Comparison of ENCODE assay signal across 8 cellular contexts in the genomic region with DNA sequence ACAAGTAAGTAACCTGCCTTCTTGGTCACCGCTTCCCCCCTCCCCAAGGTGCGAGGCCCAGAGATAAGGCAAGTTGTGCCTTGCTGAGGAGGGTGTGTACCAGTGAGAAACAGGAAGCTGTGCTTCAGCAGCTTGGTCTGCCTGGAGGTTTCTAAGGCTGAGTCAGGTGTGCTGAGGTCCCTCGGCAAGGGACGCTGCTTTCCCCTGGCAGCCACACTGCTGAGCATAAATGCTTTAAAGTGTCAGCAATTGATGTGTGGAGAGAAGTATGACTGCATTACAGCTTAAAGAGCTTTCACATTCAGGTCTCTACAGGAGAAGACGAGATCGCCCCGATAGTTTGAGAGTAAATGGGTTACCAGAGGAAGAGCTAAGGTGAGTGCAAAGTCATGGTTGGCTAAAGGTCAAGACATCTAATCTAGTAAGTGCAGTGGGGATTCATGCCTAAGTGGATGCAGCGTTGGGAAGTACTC.
DNase-seq lines count a peak whose midpoint lies in the region; ATAC-seq and TF ChIP-seq lines count a peak whose summit lies in the region.

No MANE protein-coding gene starts in this region.

- DNase-seq in COLO668 (lab: John Stamatoyannopoulos, UW; ENCODE audit: unreplicated experiment) (peak; percentile 51), RWPE1 (ENCODE audit: low spot score) (peak; percentile 62), activated gamma-delta T cell treated with Interleukin-2 at 50 U/mL for 16 hours (peak; percentile 74), iPS-NIHi11 (ENCODE audit: low spot score) (peak; percentile 55), adrenal gland (no peak)
- DNase-seq in stimulated activated CD4-positive, alpha-beta T cell treated with anti-CD3 and anti-CD28 coated beads, Interleukin-4, amount 100 ng/mL, for 1 hour, result peak; percentile 69

- H3K4me3 ChIP-seq in adrenal gland, result no peak overlapping the region

- no peak for TF ChIP-seq POLR2A in adrenal gland (IDR thresholded peaks at IDR 0.05)

- H3K9me3 ChIP-seq in adrenal gland (replicated peaks in 1 of 3), result no peaks in the 10 kb centered on the region

- POLR2A ChIA-PET in RWPE1 (lab: Yijun Ruan, JAX; ENCODE audit: low non-redundant PET), result no interaction called here

- H3K27ac ChIP-seq in RWPE1 (peak overlapping the region; percentile 85), adrenal gland (peak overlapping the region in 2 of 5 donors; percentile 22 to 26)

- CTCF ChIA-PET in RWPE1 (lab: Yijun Ruan, JAX), result interaction anchor here (2.1 kb wide), 1 partner anchor 15 kb away, joined by 8 read pairs; no protein-coding TSS in a partner anchor

- TF ChIP-seq CTCF in RWPE1 (conservative IDR thresholded peaks at IDR 0.05; ENCODE audit: low read depth) (no peak), adrenal gland (IDR thresholded peaks at IDR 0.05) (no peak)

- intact Hi-C loops in adrenal gland (cut with DNase I), result no loop called here

- ATAC-seq in GM19463 (IDR thresholded peaks at IDR 0.05; ENCODE audit: unreplicated experiment) (peak; percentile 100), HG03520 (IDR thresholded peaks at IDR 0.05; ENCODE audit: unreplicated experiment) (peak; percentile 99)

- peaks cover 24 to 54% of the 10 kb centered on the region in 2 donors for H3K4me1 ChIP-seq in adrenal gland (replicated peaks in 1 of 2)

- WGBS in adrenal gland, 4 donors, result 61 to 72% (median 66%) methylated on average over 8 of the region's 8 CpGs

- H3K36me3 ChIP-seq in adrenal gland (replicated peaks in 1 of 2), result no peaks in the 10 kb centered on the region

- no peaks in the 10 kb centered on the region for H3K27me3 ChIP-seq in adrenal gland

Comparison
In these comparisons a context has a peak if more than half of its experiments do, and no peak if none do; other contexts are left out.
1. DNase-seq: peak in COLO668 (single experiment), RWPE1 (single experiment), activated gamma-delta T cell treated with Interleukin-2 at 50 U/mL for 16 hours (single experiment), iPS-NIHi11 (single experiment) and stimulated activated CD4-positive, alpha-beta T cell treated with anti-CD3 and anti-CD28 coated beads, Interleukin-4, amount 100 ng/mL, for 1 hour (single experiment); none in adrenal gland (0 of 7).